In genomic region chr9:111825468-111826145, GRCh38 we compare ENCODE assay signal across 23 cellular contexts. TPM values are rescaled to one million over a fixed set of nuclear protein-coding genes. Genes with fewer than 3 reads are reported as not detected.
DNase-seq lines count a peak whose midpoint lies in the region; ATAC-seq, FAIRE-seq and TF ChIP-seq lines count a peak whose summit lies in the region.
"Had no signal": no experiment of that assay in that cellular context is flagged by ENCODE, and none has a peak within 500 bp of the region (broad histone marks: within the 10 kb centered on the region; RNA-seq: fewer than 3 reads in every experiment).

No MANE protein-coding gene starts in this region.

- FAIRE-seq in HepG2 (lab: Jason Lieb, UNC) = no peak

- in situ Hi-C loops in GM23248 (cut with MboI) = no loop called here
- in situ Hi-C loops in SK-MEL-5 (cut with HindIII; ENCODE audit: low pct_unique_long_range_greater_than_20kb, low sequenced_read_pairs) = no loop called here
- in situ Hi-C loops in HepG2 (cut with HindIII; ENCODE audit: extremely low pct_ligation_motif_present, low pct_unique_long_range_greater_than_20kb) = no loop called here
- in situ Hi-C loops in GM13976 (cut with MboI; ENCODE audit: low sequenced_read_pairs, unreplicated experiment) = no loop called here

- H3K9me2 ChIP-seq in GM23248 (ENCODE audit: insufficient read depth) = no peaks in the 10 kb centered on the region
- H3K9me2 ChIP-seq in PC-9 (ENCODE audit: insufficient read depth) = no peaks in the 10 kb centered on the region

- H3K9ac ChIP-seq in GM23248 (no peak overlapping the region), HepG2 (ENCODE audit: insufficient read depth, low read depth, low read length) (no peak overlapping the region)

- H3K4me3 ChIP-seq in GM23248 (no peak overlapping the region), osteoblast (ENCODE audit: insufficient read depth, low read length) (no peak overlapping the region), PC-9 (no peak overlapping the region), HepG2 (replicated peaks in 1 of 3; ENCODE audit: insufficient read depth in 1 of 3, low read depth in 2 of 3, low read length in 3 of 3) (no peak overlapping the region)
- H3K4me3 ChIP-seq: HAP-1, heart left ventricle, left ventricle myocardium inferior, MG63, psoas muscle, skin epidermis, thyroid gland had no signal

- TF ChIP-seq POLR2A in HepG2 (IDR thresholded peaks at IDR 0.05; ENCODE audit: insufficient read depth in 1 of 2, low read depth in 2 of 2, low read length in 2 of 2) = no peak

- TF ChIP-seq EP300 in HepG2 (IDR thresholded peaks at IDR 0.05; ENCODE audit: low read depth in 2 of 2, low read length in 2 of 2) (no peak), HepG2 (CRISPR knock-in tag; IDR thresholded peaks at IDR 0.05; ENCODE audit: borderline replicate concordance) (no peak)

- BruUV-seq in PC-9 (replicated peaks; lab: Mats Ljungman, UMichigan) = no TSS peak
- no TSS peak for BruUV-seq in HepG2 (replicated peaks; lab: Mats Ljungman, UMichigan)

- no peak for TF ChIP-seq RAD21 in HepG2 (CRISPR knock-in tag; IDR thresholded peaks at IDR 0.05)

- H3K36me3 ChIP-seq in GM23248 (ENCODE audit: low read depth) (no peaks in the 10 kb centered on the region), osteoblast (ENCODE audit: insufficient read depth, low read length) (no peaks in the 10 kb centered on the region), PC-9 (ENCODE audit: low read depth) (no peaks in the 10 kb centered on the region), HepG2 (replicated peaks in 1 of 2; ENCODE audit: control insufficient read depth in 1 of 2, insufficient read depth in 2 of 2, low read length in 2 of 2) (no peaks in the 10 kb centered on the region)
- H3K36me3 ChIP-seq: HAP-1, heart left ventricle, left ventricle myocardium inferior, MG63, thyroid gland had no signal

- CTCF ChIA-PET in PC-9 (lab: Charles Lee) (interaction anchor here (0.6 to 0.8 kb wide), 3 partner anchors 66 to 1077 kb away, joined by 3 read pairs; no protein-coding TSS in a partner anchor), HepG2 (lab: Yijun Ruan, JAX; ENCODE audit: low intra/inter-chr PET ratio, low total read pairs) (no interaction called here)

- H3K4me2 ChIP-seq in GM23248 (ENCODE audit: unreplicated experiment) = no peak overlapping the region
- no peak overlapping the region for H3K4me2 ChIP-seq in osteoblast (ENCODE audit: insufficient read depth, low read length)
- no peak overlapping the region for H3K4me2 ChIP-seq in PC-9
- no peak overlapping the region for H3K4me2 ChIP-seq in HepG2 (ENCODE audit: low read depth, low read length)

- intact Hi-C loops in PC-9 (cut with micrococcal nuclease; ENCODE audit: unreplicated experiment) = no loop called here
- intact Hi-C loops in HepG2 (cut with micrococcal nuclease; ENCODE audit: unreplicated experiment) = no loop called here

- H3K4me1 ChIP-seq in GM23248 (ENCODE audit: insufficient read depth) (peaks cover 3% of the 10 kb centered on the region; the same call in 1 of the 2 replicates), osteoblast (ENCODE audit: insufficient read depth, low read length) (no peaks in the 10 kb centered on the region), PC-9 (replicated peaks; ENCODE audit: insufficient read depth) (no peaks in the 10 kb centered on the region), HepG2 (ENCODE audit: insufficient read depth, low read length) (no peaks in the 10 kb centered on the region)
- H3K4me1 ChIP-seq: HAP-1, heart left ventricle, psoas muscle, thyroid gland had no signal

- H3K79me2 ChIP-seq in GM23248 (ENCODE audit: insufficient read depth) = no peaks in the 10 kb centered on the region
- H3K79me2 ChIP-seq in osteoblast (ENCODE audit: insufficient read depth, low read length) = no peaks in the 10 kb centered on the region
- H3K79me2 ChIP-seq in PC-9 (ENCODE audit: low read depth) = no peaks in the 10 kb centered on the region
- no peaks in the 10 kb centered on the region for H3K79me2 ChIP-seq in HepG2 (ENCODE audit: insufficient read depth, low read length)

- H3K27ac ChIP-seq in GM23248 = no peak overlapping the region
- peak overlapping the region; percentile 45 for H3K27ac ChIP-seq in epithelial cell of prostate
- H3K27ac ChIP-seq in osteoblast (ENCODE audit: low read depth, low read length) = peak overlapping the region; percentile 10
- H3K27ac ChIP-seq in PC-9 = no peak overlapping the region
- H3K27ac ChIP-seq in HepG2 (ENCODE audit: extremely low read length, insufficient read depth, low read length) = no peak overlapping the region
- H3K27ac ChIP-seq: heart left ventricle, left ventricle myocardium inferior, psoas muscle, skin epidermis, thyroid gland had no signal

- H3K27me3 ChIP-seq in GM23248 (replicated peaks; ENCODE audit: insufficient read depth) (no peaks in the 10 kb centered on the region), osteoblast (ENCODE audit: insufficient read depth, low read length) (no peaks in the 10 kb centered on the region), PC-9 (ENCODE audit: insufficient read depth, low read depth) (no peaks in the 10 kb centered on the region), HepG2 (ENCODE audit: control insufficient read depth in 1 of 2, insufficient read depth in 2 of 2, low read length in 2 of 2) (peaks cover 0 to 6% of the 10 kb centered on the region in 2 experiments; a peak in 2 of 5 replicates)
- H3K27me3 ChIP-seq: heart left ventricle, MG63, thyroid gland had no signal

- no peaks in the 10 kb centered on the region for H4K20me1 ChIP-seq in GM23248 (ENCODE audit: insufficient read depth)
- no peaks in the 10 kb centered on the region for H4K20me1 ChIP-seq in osteoblast (ENCODE audit: insufficient read depth, low read length)
- no peaks in the 10 kb centered on the region for H4K20me1 ChIP-seq in PC-9 (ENCODE audit: insufficient read depth)
- no peaks in the 10 kb centered on the region for H4K20me1 ChIP-seq in HepG2 (ENCODE audit: insufficient read depth, low read length)

- peak; percentile 63 for DNase-seq in GM23248
- peak; percentile 93 for DNase-seq in SK-MEL-5 (ENCODE audit: low read depth, low spot score)
- no peak for DNase-seq in epithelial cell of prostate (ENCODE audit: low read depth, low spot score)
- no peak for DNase-seq in osteoblast (ENCODE audit: insufficient read length, low spot score, missing footprints)
- no peak for DNase-seq in PC-9
- DNase-seq in HepG2 (ENCODE audit: low spot score) = no peak
- no peak for DNase-seq in GM13976 (ENCODE audit: low spot score)
- no peak for DNase-seq in stimulated activated naive CD4-positive, alpha-beta T cell treated with Interleukin-2 at 50 U/mL for 16 hours (lab: John Stamatoyannopoulos, UW)
- DNase-seq: activated CD4-positive, alpha-beta T cell treated with anti-CD3 and anti-CD28 coated beads, Interleukin-2, amount 50 U/mL, for 1 hour; activated CD8-positive, alpha-beta memory T cell treated with anti-CD3 and anti-CD28 coated beads, Interleukin-2, amount 50 U/mL, for 4 hours; CD4-positive, alpha-beta T cell; heart left ventricle; left ventricle myocardium inferior; MG63; NCI-H1436 treated with DMSO at 0.1 percent for 48 hours; NCI-H2171 treated with DMSO at 0.1 percent for 48 hours; psoas muscle; SHP77 treated with DMSO at 0.1 percent for 48 hours; stimulated activated naive CD8-positive, alpha-beta T cell treated with anti-CD3 and anti-CD28 coated beads, Interleukin-15, Interleukin-2, amounts not matched to agents 100 U/mL and 50 U/mL, for 24 hours; thyroid gland had no signal

- H3K9me3 ChIP-seq in GM23248 (ENCODE audit: low read depth) (no peaks in the 10 kb centered on the region), osteoblast (ENCODE audit: low read depth, low read length) (no peaks in the 10 kb centered on the region), PC-9 (ENCODE audit: insufficient read depth, low read depth) (no peaks in the 10 kb centered on the region), HepG2 (ENCODE audit: low read length) (no peaks in the 10 kb centered on the region)
- H3K9me3 ChIP-seq: HAP-1, heart left ventricle, left ventricle myocardium inferior, MG63, psoas muscle, thyroid gland had no signal

- H3F3A ChIP-seq in GM23248 (ENCODE audit: insufficient read depth) (peaks cover 5% of the 10 kb centered on the region; the same call in 1 of the 2 replicates), PC-9 (ENCODE audit: insufficient read depth, low read depth) (peaks cover 6% of the 10 kb centered on the region; the same call in 1 of the 2 replicates)

- POLR2A ChIA-PET in PC-9 (lab: Charles Lee; ENCODE audit: unreplicated experiment) (interaction anchor here (0.7 kb wide), 1 partner anchor 95 kb away, joined by 7 read pairs; no protein-coding TSS in a partner anchor), HepG2 (lab: Yijun Ruan, JAX) (no interaction called here)

- WGBS in GM23248 (ENCODE audit: low coverage in 1 of 2, low lambda C conversion rate in 2 of 2, missing lambda C conversion rate in 2 of 2), 2 experiments = 22 to 24% methylated on average over 3 of the region's 3 CpGs
- WGBS in HepG2 (ENCODE audit: low lambda C conversion rate) = 3% methylated on average over 3 of the region's 3 CpGs

- ATAC-seq in HepG2 = no peak
- ATAC-seq: heart left ventricle; psoas muscle; stimulated activated naive CD8-positive, alpha-beta T cell treated with anti-CD3 and anti-CD28 coated beads, Interleukin-15, Interleukin-2, amounts not matched to agents 100 U/mL and 50 U/mL, for 24 hours had no signal

- H2AFZ ChIP-seq in GM23248 = peak overlapping the region; percentile 24; the same call in 1 of the 2 replicates
- H2AFZ ChIP-seq in osteoblast (ENCODE audit: low read length) = no peak overlapping the region
- H2AFZ ChIP-seq in PC-9 = no peak overlapping the region
- no peak overlapping the region for H2AFZ ChIP-seq in HepG2 (ENCODE audit: low read length)

- TF ChIP-seq CTCF in osteoblast (IDR thresholded peaks at IDR 0.05; ENCODE audit: extremely low read depth, low read depth, low read length) (no peak), PC-9 (conservative IDR thresholded peaks at IDR 0.05) (no peak), HepG2 (CRISPR knock-in tag; IDR thresholded peaks at IDR 0.05) (no peak), GM13976 (IDR thresholded peaks at IDR 0.05; ENCODE audit: borderline replicate concordance, control extremely low read depth, extremely low read depth, insufficient read depth, missing control alignments) (no peak)

RNA-seq across cellular contexts. Expression of gene SHOC1, which starts 30.9 kb away (rescaled TPM):
- not detected in 2 replicates for total RNA-seq in GM23248 (2014; rRNA removed; shearing (Covaris generic))
- polyA plus RNA-seq in GM23248 (2016; fragmentation: Nextera tagmentation; extraction: Ambion mirVana) (0.09 and 0.11 TPM in 2 replicates), HepG2 (2011; rRNA removed) (not detected in 2 replicates)
- total RNA-seq in SK-MEL-5 (2014; rRNA removed; shearing (Covaris generic)) = 0.16 and 0.37 TPM in 2 replicates
- polyA plus RNA-seq in SK-MEL-5 (2015; cell fraction: cytosol; rRNA removed) = 0.08 TPM in 1 of 2 replicates, not detected in the other
- polyA plus RNA-seq in SK-MEL-5 (2015; cell fraction: nucleus; rRNA removed) = 1.0 and 1.4 TPM in 2 replicates
- total RNA-seq in osteoblast (under 0.01 TPM in 2 replicates), PC-9 (2021) (0.20 TPM in 1 of 2 replicates, not detected in the other), HepG2 (2016; rRNA removed; fragmentation: Illumina TruSeq; extraction: Trizol) (not detected in 2 replicates)
- total RNA-seq in HepG2 (2016; cell fraction: cytosol; rRNA removed; fragmentation: Illumina TruSeq; extraction: Trizol; ENCODE audit: low read depth) = not detected in 2 replicates
- total RNA-seq in HepG2 (2016; cell fraction: insoluble cytoplasmic fraction; rRNA removed; fragmentation: Illumina TruSeq; extraction: Trizol) = not detected in 2 replicates
- total RNA-seq in HepG2 (2016; cell fraction: membrane; rRNA removed; fragmentation: Illumina TruSeq; extraction: Trizol) = not detected in 2 replicates
- total RNA-seq in HepG2 (2016; cell fraction: nucleus; rRNA removed; fragmentation: Illumina TruSeq; extraction: Trizol) = not detected in 2 replicates
- not detected in 2 replicates for polyA plus RNA-seq in HepG2 (2011; cell fraction: cytosol; rRNA removed)
- not detected in 2 replicates for polyA plus RNA-seq in HepG2 (2011; cell fraction: nucleus; rRNA removed)
- not detected in 2 replicates for polyA plus RNA-seq in HepG2 (2012)
- polyA plus RNA-seq in HepG2 (2016; cell fraction: cytosol; fragmentation: Illumina TruSeq; extraction: Trizol; ENCODE audit: low read depth) = not detected in 2 replicates
- polyA plus RNA-seq in HepG2 (2016; cell fraction: insoluble cytoplasmic fraction; fragmentation: Illumina TruSeq; extraction: Trizol; ENCODE audit: low read depth) = not detected in 2 replicates
- not detected in 2 replicates for polyA plus RNA-seq in HepG2 (2016; cell fraction: membrane; fragmentation: Illumina TruSeq; extraction: Trizol; ENCODE audit: low read depth)
- not detected in 2 replicates for polyA plus RNA-seq in HepG2 (2016; cell fraction: nucleus; fragmentation: Illumina TruSeq; extraction: Trizol; ENCODE audit: insufficient read depth, low read depth)
- 0.16 TPM in 1 of 2 replicates, not detected in the other for polyA minus RNA-seq in HepG2 (2011; rRNA and poly(A)+ RNA removed; ENCODE audit: low replicate concordance)
- polyA minus RNA-seq in HepG2 (2011; cell fraction: cytosol; rRNA and poly(A)+ RNA removed) = not detected in 2 replicates
- polyA minus RNA-seq in HepG2 (2011; cell fraction: nucleus; rRNA and poly(A)+ RNA removed) = not detected in 2 replicates
- total RNA-seq: cardiac septum; CD4-positive, alpha-beta T cell; heart left ventricle; left ventricle myocardium inferior had no signal

Comparison
In these comparisons a context has a peak if more than half of its experiments do, and no peak if none do; other contexts are left out.
1. DNase-seq: peak in GM23248 (single experiment) and SK-MEL-5 (single experiment); none in epithelial cell of prostate (single experiment), osteoblast (single experiment), PC-9 (0 of 2), HepG2 (single experiment), GM13976 (single experiment) and stimulated activated naive CD4-positive, alpha-beta T cell treated with Interleukin-2 at 50 U/mL for 16 hours (single experiment).
2. H3K27ac ChIP-seq: peak in epithelial cell of prostate (single experiment) and osteoblast (single experiment); none in GM23248 (single experiment), PC-9 (single experiment) and HepG2 (single experiment).